Comparison of ENCODE assay signal across 8 cellular contexts in the genomic region with DNA sequence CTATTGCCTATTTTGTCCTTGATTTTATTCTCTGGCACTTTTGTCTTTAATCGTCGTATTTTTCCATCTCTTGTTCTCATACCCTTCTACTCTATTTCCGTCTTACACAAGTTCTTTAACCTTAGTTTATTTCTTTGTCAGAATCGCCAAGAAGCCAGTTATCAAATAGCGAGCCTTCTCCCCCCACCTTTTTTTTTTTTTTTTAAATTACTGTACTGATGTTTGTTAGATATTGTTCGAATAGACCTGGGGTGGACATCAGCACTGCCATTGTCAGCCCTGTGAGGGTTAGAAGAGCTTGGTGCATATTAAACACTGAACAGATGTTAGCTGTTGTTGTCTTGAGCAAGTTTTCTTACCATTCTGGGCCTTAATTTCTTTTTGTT. TPM values are rescaled to one million over a fixed set of nuclear protein-coding genes. Genes with fewer than 3 reads are reported as not detected.
DNase-seq lines count a peak whose midpoint lies in the region; ATAC-seq, FAIRE-seq and TF ChIP-seq lines count a peak whose summit lies in the region.

No MANE protein-coding gene starts in this region.

- no peaks in the 10 kb centered on the region for H3K9me3 ChIP-seq in heart left ventricle
- H3K9me3 ChIP-seq in tibial nerve: no peaks in the 10 kb centered on the region

- H3K4me3 Mint-ChIP-seq in activated naive CD8-positive, alpha-beta T cell treated with anti-CD3 and anti-CD28 coated beads, Interleukin-2, amount 50 U/mL, for 24 hours: peak overlapping the region; percentile 92

- TF ChIP-seq POLR2A in heart left ventricle (IDR thresholded peaks at IDR 0.05): no peak
- no peak for TF ChIP-seq POLR2A in tibial nerve (IDR thresholded peaks at IDR 0.05)

- no peak for FAIRE-seq in urothelium cell line (lab: Jason Lieb, UNC)

- H3K27me3 ChIP-seq in heart left ventricle (no peaks in the 10 kb centered on the region), tibial nerve (no peaks in the 10 kb centered on the region)

- peaks cover 29% of the 10 kb centered on the region for H3K36me3 Mint-ChIP-seq in activated naive CD8-positive, alpha-beta T cell treated with anti-CD3 and anti-CD28 coated beads, Interleukin-2, amount 50 U/mL, for 24 hours (ENCODE audit: low read depth)

- peaks cover 45% of the 10 kb centered on the region for H3K4me1 Mint-ChIP-seq in activated naive CD8-positive, alpha-beta T cell treated with anti-CD3 and anti-CD28 coated beads, Interleukin-2, amount 50 U/mL, for 24 hours

- intact Hi-C loops in heart left ventricle (cut with DNase I) (loop anchor here in 2 of 10 donors (5.0 to 10.0 kb wide), 2 partner anchors 86 to 124 kb away; partner anchors contain the start of gene SPATA4 (in 1 of the 2)), left ventricle myocardium superior (cut with micrococcal nuclease) (no loop called here)

- 1 to 3% (median 2%) methylated on average over 6 of the region's 6 CpGs for WGBS in heart left ventricle, 4 donors
- 1 to 2% methylated on average over 6 of the region's 6 CpGs for WGBS in tibial nerve, 2 donors

- H3K27me3 Mint-ChIP-seq in activated naive CD8-positive, alpha-beta T cell treated with anti-CD3 and anti-CD28 coated beads, Interleukin-2, amount 50 U/mL, for 24 hours: no peaks in the 10 kb centered on the region

- TF ChIP-seq EP300 in tibial nerve (IDR thresholded peaks at IDR 0.05): no peak

- H3K27ac Mint-ChIP-seq in activated naive CD8-positive, alpha-beta T cell treated with anti-CD3 and anti-CD28 coated beads, Interleukin-2, amount 50 U/mL, for 24 hours: peak overlapping the region; percentile 90

- H3K9me3 Mint-ChIP-seq in activated naive CD8-positive, alpha-beta T cell treated with anti-CD3 and anti-CD28 coated beads, Interleukin-2, amount 50 U/mL, for 24 hours: no peaks in the 10 kb centered on the region

- TF ChIP-seq CTCF in heart left ventricle (IDR thresholded peaks at IDR 0.05) (no peak), tibial nerve (IDR thresholded peaks at IDR 0.05) (no peak)

- H3K4me3 ChIP-seq in heart left ventricle (peak overlapping the region; percentile 73 to 95 (median 85)), tibial nerve (peak overlapping the region; percentile 64 to 86 (median 74))

- H3K4me1 ChIP-seq in heart left ventricle (peaks cover 0 to 55% (median 36%) of the 10 kb centered on the region in 12 donors), tibial nerve (peaks cover 0 to 52% (median 23%) of the 10 kb centered on the region in 4 donors)

- ATAC-seq in heart left ventricle: no peak
- no peak for ATAC-seq in left ventricle myocardium superior
- no peak for ATAC-seq in activated naive CD8-positive, alpha-beta T cell treated with anti-CD3 and anti-CD28 coated beads, Interleukin-2, amount 50 U/mL, for 24 hours
- no peak for ATAC-seq in GM21367 (IDR thresholded peaks at IDR 0.05; ENCODE audit: unreplicated experiment)

- H3K27ac ChIP-seq in heart left ventricle: peak overlapping the region; percentile 88 to 100 (median 97)
- peak overlapping the region; percentile 92 to 96 (median 94) for H3K27ac ChIP-seq in tibial nerve

- DNase-seq in heart left ventricle (no peak), left ventricle myocardium superior (no peak), kidney glomerular epithelial cell (lab: John Stamatoyannopoulos, UW) (peak; percentile 18), tibial nerve (ENCODE audit: low spot score in 2 of 2) (no peak), urothelium cell line (ENCODE audit: low spot score) (no peak), NCI-H1105 (lab: John Stamatoyannopoulos, UW) (no peak)
- no peak for DNase-seq in activated naive CD8-positive, alpha-beta T cell treated with anti-CD3 and anti-CD28 coated beads, Interleukin-2, amount 50 U/mL, for 24 hours

- H3K36me3 ChIP-seq in heart left ventricle: peaks cover 0 to 5% (median 0%) of the 10 kb centered on the region in 9 donors
- no peaks in the 10 kb centered on the region for H3K36me3 ChIP-seq in tibial nerve

RNA-seq across cellular contexts. Expression of gene SPCS3, which starts 1.2 kb away (rescaled TPM):
- total RNA-seq in heart left ventricle (100 to 1,000 TPM in 3 of 9 donors, 10 to 100 TPM in 6; 40.6 to 200 (median 81.6) TPM), left ventricle myocardium superior (81.0 TPM), tibial nerve (10 to 100 TPM; 55.7 to 80.6 (median 73.1) TPM)
- 100 to 1,000 TPM in 1 of 2 donors, 10 to 100 TPM in 1; 24.3 to 143 TPM for polyA plus RNA-seq in heart left ventricle

RNA-seq across cellular contexts. Expression of gene ASB5, which starts 51.9 kb away (rescaled TPM):
- total RNA-seq in heart left ventricle: 1 to 10 TPM; 1.5 to 7.7 (median 3.2) TPM
- polyA plus RNA-seq in heart left ventricle: 1 to 10 TPM; 1.0 to 2.0 TPM
- total RNA-seq in left ventricle myocardium superior: 3.1 TPM
- total RNA-seq in tibial nerve: not detected
